12 cellular contexts compared by ENCODE assay signal in genomic region chr10:109892885-109893284, GRCh38.
DNase-seq lines count a peak whose midpoint lies in the region; ATAC-seq and TF ChIP-seq lines count a peak whose summit lies in the region.
"Had no signal": no experiment of that assay in that cellular context is flagged by ENCODE, and none has a peak within 500 bp of the region (broad histone marks: within the 10 kb centered on the region; RNA-seq: fewer than 3 reads in every experiment).

No MANE protein-coding gene starts in this region.

- H3K27ac Mint-ChIP-seq in nephron, result peak overlapping the region; percentile 90 to 97 (median 92)

- ATAC-seq in HG02981 (IDR thresholded peaks at IDR 0.05; ENCODE audit: unreplicated experiment), result no peak
- ATAC-seq in GM21717 (IDR thresholded peaks at IDR 0.05; ENCODE audit: unreplicated experiment), result no peak

- TF ChIP-seq CTCF in nephron (IDR thresholded peaks at IDR 0.05; ENCODE audit: unreplicated experiment in 3 of 3), result no peak

- no peaks in the 10 kb centered on the region for H3K27me3 Mint-ChIP-seq in nephron (ENCODE audit: low read depth)

- no peak overlapping the region for H3K4me3 Mint-ChIP-seq in nephron

- in situ Hi-C loops in KBM-7 (cut with MboI; ENCODE audit: low pct_unique_long_range_greater_than_20kb, low sequenced_read_pairs), result loop anchor here (25.0 kb wide), 1 partner anchor 344 kb away; no protein-coding TSS in a partner anchor

- no peaks in the 10 kb centered on the region for H3K9me3 Mint-ChIP-seq in nephron

- H3K36me3 Mint-ChIP-seq in nephron (ENCODE audit: low read depth), result peaks cover 47% of the 10 kb centered on the region

- DNase-seq in AG20443 (ENCODE audit: low spot score), result peak; percentile 54
- DNase-seq in KBM-7, result peak; percentile 58
- peak; percentile 52 for DNase-seq in dedifferentiated amniotic fluid mesenchymal stem cell (ENCODE audit: extremely low spot score)
- DNase-seq in stimulated activated CD4-positive, alpha-beta T cell treated with anti-CD3 and anti-CD28 coated beads, Interleukin-2, amount 100 ng/mL, for 48 hours, result no peak
- DNase-seq in activated CD8-positive, alpha-beta memory T cell treated with anti-CD3 and anti-CD28 coated beads, Interleukin-2, amount 50 U/mL, for 48 hours, result no peak
- DNase-seq: activated effector memory CD4-positive, alpha-beta T cell treated with anti-CD3 and anti-CD28 coated beads, Interleukin-2, amount 50 U/mL, for 16 hours; NCI-H1092 treated with DMSO at 0.1 percent for 48 hours; SJCRH30; upper lobe of left lung had no signal

- H3K4me1 Mint-ChIP-seq in nephron, result peaks cover 51% of the 10 kb centered on the region

Comparison
In these comparisons a context has a peak if more than half of its experiments do, and no peak if none do; other contexts are left out.
1. DNase-seq: peak in AG20443 (single experiment), KBM-7 (single experiment) and dedifferentiated amniotic fluid mesenchymal stem cell (single experiment); none in stimulated activated CD4-positive, alpha-beta T cell treated with anti-CD3 and anti-CD28 coated beads, Interleukin-2, amount 100 ng/mL, for 48 hours (0 of 2) and activated CD8-positive, alpha-beta memory T cell treated with anti-CD3 and anti-CD28 coated beads, Interleukin-2, amount 50 U/mL, for 48 hours (single experiment).